ENCODE assay signal across 27 cellular contexts in the genomic region with DNA sequence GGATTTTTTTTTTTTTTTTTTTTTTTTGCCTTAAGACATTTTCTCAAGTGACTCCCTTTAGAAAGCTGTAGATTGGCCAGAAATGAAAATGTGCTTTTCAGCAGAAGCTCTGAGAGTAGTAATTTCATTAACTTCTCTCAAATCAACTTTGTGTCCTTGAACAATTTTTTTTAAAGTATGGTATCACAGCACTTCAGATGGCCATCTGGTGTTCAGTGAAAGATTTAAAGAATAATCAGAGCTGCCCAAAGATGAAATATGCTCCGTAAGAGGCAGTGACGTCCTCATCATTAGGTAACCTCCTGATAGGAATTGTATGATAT. TPM values are rescaled to one million over a fixed set of nuclear protein-coding genes. Genes with fewer than 3 reads are reported as not detected.
"Had no signal": no experiment of that assay in that cellular context is flagged by ENCODE, and none has a peak within 500 bp of the region (broad histone marks: within the 10 kb centered on the region; RNA-seq: fewer than 3 reads in every experiment).

No MANE protein-coding gene starts in this region.

- DNase-seq: colonic mucosa; dermis blood vessel endothelial cell; esophagus squamous epithelium; foreskin fibroblast; immature natural killer cell; kidney; left cardiac atrium; left ventricle myocardium inferior; lower lobe of right lung; midbrain; nucleus accumbens; spleen; stimulated activated CD4-positive, alpha-beta T cell treated with anti-CD3 and anti-CD28 coated beads, Interleukin-15, amount 100 ng/mL, for 24 hours; stimulated activated CD4-positive, alpha-beta T cell treated with anti-CD3 and anti-CD28 coated beads, Interleukin-1b, Interleukin-23, amount 100 ng/mL, for 48 hours; stimulated activated naive CD4-positive, alpha-beta T cell; stomach; substantia nigra; trophoblast cell had no signal

- H2AFZ ChIP-seq: neural progenitor cell, parathyroid adenoma had no signal

- H3K4me3 Mint-ChIP-seq: immature natural killer cell; memory B cell; natural killer cell treated with Interleukin-12 subunit alpha and Interleukin-12 subunit beta and Interleukin-15 and Interleukin-18, amount 100 ng/mL, for 72 hours; neural progenitor cell had no signal

- H3K9ac ChIP-seq: neural progenitor cell, parathyroid adenoma had no signal

- H3K4me3 ChIP-seq: colonic mucosa, esophagus squamous epithelium, gastroesophageal sphincter, left ventricle myocardium inferior, lower lobe of right lung, neural progenitor cell, prostate gland, spleen, stomach, thoracic aorta had no signal

- H3K4me1 ChIP-seq: colonic mucosa, esophagus squamous epithelium, gastroesophageal sphincter, left ventricle myocardium inferior, lower lobe of right lung, parathyroid adenoma, prostate gland, spleen had no signal

- H3K4me1 Mint-ChIP-seq: immature natural killer cell, memory B cell had no signal

- H3K27me3 ChIP-seq: colonic mucosa, esophagus squamous epithelium, gastroesophageal sphincter, neural progenitor cell, spleen, stomach had no signal

- H3K36me3 Mint-ChIP-seq: immature natural killer cell; memory B cell; natural killer cell treated with Interleukin-12 subunit alpha and Interleukin-12 subunit beta and Interleukin-15 and Interleukin-18, amount 100 ng/mL, for 72 hours; neural progenitor cell had no signal

- H3K79me2 ChIP-seq: parathyroid adenoma had no signal

- H3K9me3 ChIP-seq: colonic mucosa, esophagus squamous epithelium, gastroesophageal sphincter, left ventricle myocardium inferior, lower lobe of right lung, prostate gland, spleen, stomach, thoracic aorta had no signal

- H3K27ac Mint-ChIP-seq: immature natural killer cell; memory B cell; natural killer cell treated with Interleukin-12 subunit alpha and Interleukin-12 subunit beta and Interleukin-15 and Interleukin-18, amount 100 ng/mL, for 72 hours; neural progenitor cell had no signal

- H3K4me2 ChIP-seq: neural progenitor cell had no signal

- H3K36me3 ChIP-seq: colonic mucosa, esophagus squamous epithelium, gastroesophageal sphincter, left ventricle myocardium inferior, lower lobe of right lung, neural progenitor cell, prostate gland, spleen, stomach, thoracic aorta had no signal

- H3K9me3 Mint-ChIP-seq: immature natural killer cell; memory B cell; natural killer cell treated with Interleukin-12 subunit alpha and Interleukin-12 subunit beta and Interleukin-15 and Interleukin-18, amount 100 ng/mL, for 72 hours; neural progenitor cell had no signal

- H3K27ac ChIP-seq: colonic mucosa, esophagus squamous epithelium, gastroesophageal sphincter, left ventricle myocardium inferior, lower lobe of right lung, neural progenitor cell, parathyroid adenoma, prostate gland, spleen, stomach, thoracic aorta had no signal

RNA-seq across cellular contexts. Expression of gene PCAT7, which starts 43.0 kb away (rescaled TPM):
- total RNA-seq: dermis blood vessel endothelial cell; epithelial cell of proximal tubule; esophagus squamous epithelium; gastroesophageal sphincter; left cardiac atrium; left ventricle myocardium inferior; natural killer cell treated with Interleukin-12 subunit alpha and Interleukin-12 subunit beta and Interleukin-15 and Interleukin-18, amount 100 ng/mL, for 72 hours; skeletal muscle tissue; spleen; thoracic aorta had no signal
- polyA plus RNA-seq: immature natural killer cell had no signal
